8 cellular contexts compared by ENCODE assay signal in the genomic region with DNA sequence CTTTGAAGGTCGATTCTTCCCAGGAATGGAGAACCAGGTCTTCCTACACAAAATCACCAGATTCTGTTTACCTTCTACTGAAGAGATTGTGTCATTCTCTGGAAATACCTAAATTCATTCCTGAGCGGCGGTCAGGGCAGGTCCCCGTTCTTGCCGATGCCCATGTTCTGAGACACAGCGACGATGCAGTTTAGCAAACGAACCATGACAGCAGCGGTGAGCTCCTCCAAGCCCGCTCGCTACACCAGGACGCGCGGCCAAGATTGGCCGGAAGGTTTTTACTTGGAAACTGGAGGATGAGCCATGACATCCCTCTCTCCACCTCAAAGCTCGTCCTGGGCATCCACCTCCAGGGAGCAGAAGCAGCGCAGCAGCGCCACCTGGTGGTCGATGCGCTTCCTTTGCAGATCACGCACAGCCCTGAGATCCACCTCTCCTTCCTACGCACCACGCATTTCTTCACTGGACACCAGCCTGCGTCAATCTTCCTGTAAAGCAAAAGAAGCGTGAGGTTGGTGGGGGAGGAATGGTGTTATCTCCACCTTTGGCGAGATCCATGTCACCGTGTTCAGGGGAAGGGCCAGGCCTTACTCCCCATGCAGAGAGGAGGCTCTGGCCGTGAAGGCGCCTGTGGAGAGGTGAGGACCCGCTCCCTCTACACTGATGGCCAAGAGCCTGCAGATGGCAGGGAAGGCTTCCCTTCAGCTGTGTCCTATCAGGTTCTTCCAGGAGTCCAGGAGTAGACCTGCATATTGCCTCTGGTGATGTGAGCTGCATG. TPM values are rescaled to one million over a fixed set of nuclear protein-coding genes. Genes with fewer than 3 reads are reported as not detected.
DNase-seq lines count a peak whose midpoint lies in the region; ATAC-seq, FAIRE-seq and TF ChIP-seq lines count a peak whose summit lies in the region.

No MANE protein-coding gene starts in this region.

- peak; percentile 92 to 99 (median 93) for TF ChIP-seq CTCF in vagina (IDR thresholded peaks at IDR 0.05)

- no peak overlapping the region for H3K4me3 ChIP-seq in right cardiac atrium (ENCODE audit: low read length)
- peak overlapping the region; percentile 65 for H3K4me3 ChIP-seq in rectal smooth muscle tissue (ENCODE audit: low read length)
- H3K4me3 ChIP-seq in vagina: peak overlapping the region; percentile 24 to 33

- peak; percentile 95 for FAIRE-seq in H54 (lab: Jason Lieb, UNC)

- H3K4me1 ChIP-seq in right cardiac atrium (ENCODE audit: control insufficient read depth, insufficient read depth, low read length) (no peaks in the 10 kb centered on the region), rectal smooth muscle tissue (ENCODE audit: control insufficient read depth, insufficient read depth, low read length) (peaks cover 4% of the 10 kb centered on the region), vagina (no peaks in the 10 kb centered on the region)

- H3K36me3 ChIP-seq in rectal smooth muscle tissue (ENCODE audit: control insufficient read depth, insufficient read depth, low read length): no peaks in the 10 kb centered on the region
- H3K36me3 ChIP-seq in vagina: no peaks in the 10 kb centered on the region

- no peak overlapping the region for H3K9ac ChIP-seq in rectal smooth muscle tissue (ENCODE audit: low read length)

- no peak overlapping the region for H3K27ac ChIP-seq in right cardiac atrium (ENCODE audit: low read length)
- no peak overlapping the region for H3K27ac ChIP-seq in rectal smooth muscle tissue (ENCODE audit: low read depth, low read length)
- H3K27ac ChIP-seq in vagina: no peak overlapping the region

- H3K9me3 ChIP-seq in right cardiac atrium (ENCODE audit: control insufficient read depth, low read length) (no peaks in the 10 kb centered on the region), vagina (no peaks in the 10 kb centered on the region)

- 5% methylated on average over 30 of the region's 30 CpGs for WGBS in right cardiac atrium

- ATAC-seq in right cardiac atrium: peak; percentile 98 to 99

- TF ChIP-seq POLR2A in H54 (IDR thresholded peaks at IDR 0.05; ENCODE audit: low read depth, low read length) (no peak), vagina (IDR thresholded peaks at IDR 0.05) (no peak)

- intact Hi-C loops in right cardiac atrium (cut with DNase I) (loop anchor here (1.0 to 5.0 kb wide), 5 partner anchors 170 to 230 kb away; a partner anchor contains a TSS), vagina (cut with DNase I) (loop anchor here (5.0 kb wide), 2 partner anchors 170 to 230 kb away; a partner anchor contains a TSS)

- no peaks in the 10 kb centered on the region for H3K27me3 ChIP-seq in right cardiac atrium (ENCODE audit: control insufficient read depth, insufficient read depth)
- H3K27me3 ChIP-seq in rectal smooth muscle tissue (ENCODE audit: control insufficient read depth, insufficient read depth, low read length): no peaks in the 10 kb centered on the region
- no peaks in the 10 kb centered on the region for H3K27me3 ChIP-seq in vagina

- DNase-seq in DMS153 treated with DMSO at 0.1 percent for 48 hours (lab: John Stamatoyannopoulos, UW; ENCODE audit: unreplicated experiment) (peak; percentile 78), H54 (ENCODE audit: insufficient read length, low spot score) (peak; percentile 88), NCI-H1092 treated with DMSO at 0.1 percent for 48 hours (lab: John Stamatoyannopoulos, UW) (peak; percentile 44), T-helper 1 cell (peak; percentile 73 to 89 (median 78)), amniotic stem cell (lab: John Stamatoyannopoulos, UW) (peak; percentile 79), right cardiac atrium (peak; percentile 86 to 96 (median 96)), vagina (ENCODE audit: extremely low spot score in 2 of 2) (no peak)

RNA-seq across cellular contexts. Expression of a gene that starts 9.9 kb away (rescaled TPM):
- total RNA-seq in right cardiac atrium (100 to 1,000 TPM; 283 to 475 (median 403) TPM), vagina (921 TPM)
- polyA plus RNA-seq in right cardiac atrium: 448 TPM

RNA-seq across cellular contexts. Expression of a gene that starts 36.5 kb away (rescaled TPM):
- total RNA-seq in right cardiac atrium: 10 to 100 TPM; 10.1 to 13.6 (median 11.3) TPM
- 8.8 TPM for polyA plus RNA-seq in right cardiac atrium
- total RNA-seq in vagina: 19.9 TPM

Comparison
In these comparisons a context has a peak if more than half of its experiments do, and no peak if none do; other contexts are left out.
1. DNase-seq: peak in DMS153 treated with DMSO at 0.1 percent for 48 hours (single experiment), H54 (single experiment), NCI-H1092 treated with DMSO at 0.1 percent for 48 hours (single experiment), T-helper 1 cell (5 of 5), amniotic stem cell (single experiment) and right cardiac atrium (3 of 3); none in vagina (0 of 2).